In the genomic region with DNA sequence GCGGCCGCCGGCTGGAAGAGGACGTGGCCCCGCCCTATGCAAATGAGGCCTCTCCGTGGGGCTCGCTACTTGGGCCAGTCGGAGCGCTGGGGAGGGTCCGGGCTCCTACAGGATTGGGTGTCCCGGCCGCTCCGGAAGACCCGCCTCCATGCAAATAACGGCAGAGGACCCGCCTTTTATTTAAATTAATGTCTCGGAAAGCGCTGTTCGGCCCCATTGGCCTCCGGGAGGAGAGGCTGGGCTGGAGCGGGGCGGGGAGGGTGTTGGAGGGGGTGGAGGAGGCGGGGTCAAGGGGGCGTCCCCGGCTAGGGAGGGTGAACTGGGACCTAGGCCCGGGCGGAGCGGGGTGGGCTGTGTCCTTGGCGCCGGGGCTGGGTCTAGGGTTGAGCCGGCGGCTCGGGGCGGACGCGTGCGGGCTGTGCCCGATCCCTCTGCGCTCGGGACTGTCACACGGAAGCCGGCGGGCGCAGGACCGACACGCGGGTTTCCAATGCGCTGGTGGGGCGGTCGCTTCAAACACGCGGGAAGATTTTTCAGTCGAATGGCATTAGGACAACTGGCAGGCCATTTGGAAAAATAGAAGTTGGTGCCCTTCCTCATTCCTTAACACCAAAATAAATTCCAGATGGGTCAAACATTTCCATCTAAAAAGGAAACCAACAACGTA, we compare ENCODE assay signal across 8 cellular contexts. TPM values are rescaled to one million over a fixed set of nuclear protein-coding genes. Genes with fewer than 3 reads are reported as not detected.
A peak's percentile ranks its signal among the peaks of the same experiment; 100 is the strongest.
DNase-seq lines count a peak whose midpoint lies in the region; TF ChIP-seq lines count a peak whose summit lies in the region.

No MANE protein-coding gene starts in this region.

- peaks cover 44% of the 10 kb centered on the region for H3K4me1 ChIP-seq in SJSA1 (replicated peaks)

- H3K36me3 Mint-ChIP-seq in activated naive CD4-positive, alpha-beta T cell treated with anti-CD3 and anti-CD28 coated beads for 36 hours (ENCODE audit: low read depth), result peaks cover 24% of the 10 kb centered on the region

- H3K27me3 ChIP-seq in SJSA1 (replicated peaks), result no peaks in the 10 kb centered on the region

- H3K36me3 ChIP-seq in SJSA1, result peaks cover 31% of the 10 kb centered on the region

- peak overlapping the region; percentile 59 for H3K27ac Mint-ChIP-seq in activated naive CD4-positive, alpha-beta T cell treated with anti-CD3 and anti-CD28 coated beads for 36 hours

- DNase-seq in GM04503 (ENCODE audit: low read depth) (peak; percentile 93), HFF-Myc (ENCODE audit: extremely low read depth, low read depth) (peak; percentile 93), MV-4-11 (lab: John Stamatoyannopoulos, UW) (peak; percentile 99), SJSA1 (ENCODE audit: low read depth in 1 of 2, low spot score in 2 of 2) (peak; percentile 96 to 99), germinal center (ENCODE audit: low spot score) (peak; percentile 98), non-pigmented ciliary epithelial cell (ENCODE audit: low read depth) (peak; percentile 95), superior temporal gyrus (ENCODE audit: extremely low spot score) (peak; percentile 98)
- peak; percentile 99 for DNase-seq in activated naive CD4-positive, alpha-beta T cell treated with anti-CD3 and anti-CD28 coated beads for 36 hours

- no peaks in the 10 kb centered on the region for H3K9me3 Mint-ChIP-seq in activated naive CD4-positive, alpha-beta T cell treated with anti-CD3 and anti-CD28 coated beads for 36 hours

- CTCF ChIA-PET in activated naive CD4-positive, alpha-beta T cell treated with anti-CD3 and anti-CD28 coated beads for 36 hours (lab: Charles Lee), result no interaction called here

- no peak for TF ChIP-seq CTCF in HFF-Myc (IDR thresholded peaks at IDR 0.05; ENCODE audit: low read depth, low read length, missing control alignments)

- intact Hi-C loops in activated naive CD4-positive, alpha-beta T cell treated with anti-CD3 and anti-CD28 coated beads for 36 hours (cut with micrococcal nuclease), result loop anchor here (1.0 to 5.0 kb wide), 6 partner anchors 63 to 490 kb away; a partner anchor contains a TSS

- H3K4me1 Mint-ChIP-seq in activated naive CD4-positive, alpha-beta T cell treated with anti-CD3 and anti-CD28 coated beads for 36 hours (ENCODE audit: low read depth), result peaks cover 31% of the 10 kb centered on the region

- peak overlapping the region; percentile 75 for H3K4me3 Mint-ChIP-seq in activated naive CD4-positive, alpha-beta T cell treated with anti-CD3 and anti-CD28 coated beads for 36 hours

- H3K4me3 ChIP-seq in HFF-Myc (replicated peaks; ENCODE audit: low read depth, low read length), result peak overlapping the region; percentile 74
- peak overlapping the region; percentile 71 for H3K4me3 ChIP-seq in SJSA1

- H3K9me3 ChIP-seq in SJSA1 (replicated peaks), result no peaks in the 10 kb centered on the region

- H3K27me3 Mint-ChIP-seq in activated naive CD4-positive, alpha-beta T cell treated with anti-CD3 and anti-CD28 coated beads for 36 hours (ENCODE audit: low read depth), result no peaks in the 10 kb centered on the region

- peak overlapping the region; percentile 83 for H3K27ac ChIP-seq in SJSA1

RNA-seq across cellular contexts. Expression of a gene that starts 0.3 kb away (rescaled TPM):
- total RNA-seq in SJSA1 (2014; rRNA removed; shearing (Covaris generic)), result 5.4 and 10.7 TPM in 2 replicates
- total RNA-seq in activated naive CD4-positive, alpha-beta T cell treated with anti-CD3 and anti-CD28 coated beads for 36 hours, result 10 to 100 TPM; 27.1 to 29.4 TPM

RNA-seq across cellular contexts. Expression of a gene that starts 17.3 kb away (rescaled TPM):
- 0.13 TPM in 1 of 2 replicates, not detected in the other for total RNA-seq in SJSA1 (2014; rRNA removed; shearing (Covaris generic))
- total RNA-seq in activated naive CD4-positive, alpha-beta T cell treated with anti-CD3 and anti-CD28 coated beads for 36 hours, result under 1 TPM in 1 of 2 experiments, not detected in 1; 0.24 TPM

RNA-seq across cellular contexts. Expression of a gene that starts 21.5 kb away (rescaled TPM):
- not detected in 2 replicates for total RNA-seq in SJSA1 (2014; rRNA removed; shearing (Covaris generic))
- total RNA-seq in activated naive CD4-positive, alpha-beta T cell treated with anti-CD3 and anti-CD28 coated beads for 36 hours, result 10 to 100 TPM; 10.1 to 10.8 TPM

RNA-seq across cellular contexts. Expression of a gene that starts 38.2 kb away (rescaled TPM):
- total RNA-seq in SJSA1 (2014; rRNA removed; shearing (Covaris generic)), result 171 and 183 TPM in 2 replicates
- total RNA-seq in activated naive CD4-positive, alpha-beta T cell treated with anti-CD3 and anti-CD28 coated beads for 36 hours, result 10 to 100 TPM; 82.3 TPM

RNA-seq across cellular contexts. Expression of a gene that starts 40.7 kb away (rescaled TPM):
- total RNA-seq in SJSA1 (2014; rRNA removed; shearing (Covaris generic)), result 84.9 and 96.1 TPM in 2 replicates
- 100 to 1,000 TPM; 261 to 270 TPM for total RNA-seq in activated naive CD4-positive, alpha-beta T cell treated with anti-CD3 and anti-CD28 coated beads for 36 hours

Comparison
In these comparisons a context has a peak if more than half of its experiments do, and no peak if none do; other contexts are left out.
1. Peak in every context shown above with its lines: DNase-seq, H3K4me3 ChIP-seq and H3K27ac ChIP-seq.
2. RNA of a gene that starts 21.5 kb away (total RNA-seq): 10.1 to 10.8 TPM in activated naive CD4-positive, alpha-beta T cell treated with anti-CD3 and anti-CD28 coated beads for 36 hours; not detected in SJSA1; every median in the first group is over 10 times any median in the second.